In genomic region chrX:66039916-66040315, GRCh38 we compare ENCODE assay signal across 15 cellular contexts. TPM values are rescaled to one million over a fixed set of nuclear protein-coding genes. Genes with fewer than 3 reads are reported as not detected.
DNase-seq lines count a peak whose midpoint lies in the region; ATAC-seq, FAIRE-seq and TF ChIP-seq lines count a peak whose summit lies in the region.
"Had no signal": no experiment of that assay in that cellular context is flagged by ENCODE, and none has a peak within 500 bp of the region (broad histone marks: within the 10 kb centered on the region; RNA-seq: fewer than 3 reads in every experiment).

A gene with protein sequence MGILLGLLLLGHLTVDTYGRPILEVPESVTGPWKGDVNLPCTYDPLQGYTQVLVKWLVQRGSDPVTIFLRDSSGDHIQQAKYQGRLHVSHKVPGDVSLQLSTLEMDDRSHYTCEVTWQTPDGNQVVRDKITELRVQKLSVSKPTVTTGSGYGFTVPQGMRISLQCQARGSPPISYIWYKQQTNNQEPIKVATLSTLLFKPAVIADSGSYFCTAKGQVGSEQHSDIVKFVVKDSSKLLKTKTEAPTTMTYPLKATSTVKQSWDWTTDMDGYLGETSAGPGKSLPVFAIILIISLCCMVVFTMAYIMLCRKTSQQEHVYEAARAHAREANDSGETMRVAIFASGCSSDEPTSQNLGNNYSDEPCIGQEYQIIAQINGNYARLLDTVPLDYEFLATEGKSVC (minus strand): TSS chrX:66040080. CDS start chrX:66039998, 82 bp downstream.

- no peak within 1 kb of the TSS for H3K27ac ChIP-seq in thoracic aorta
- H3K27ac ChIP-seq in naive thymus-derived CD4-positive, alpha-beta T cell (ENCODE audit: low read depth, low read length), result no peak within 1 kb of the TSS

- peak within 1 kb of the TSS; percentile 47 for H3K4me3 ChIP-seq in thoracic aorta
- H3K4me3 ChIP-seq in naive thymus-derived CD4-positive, alpha-beta T cell (ENCODE audit: low read length), result no peak within 1 kb of the TSS

- POLR2A ChIA-PET in naive thymus-derived CD4-positive, alpha-beta T cell (lab: Charles Lee), result no interaction called here

- intact Hi-C loops in naive thymus-derived CD4-positive, alpha-beta T cell (cut with micrococcal nuclease), result loop anchor here in 1 of 2 donors (5.0 kb wide), 1 partner anchor 443 kb away; no protein-coding TSS in a partner anchor

- TF ChIP-seq CTCF in thoracic aorta (IDR thresholded peaks at IDR 0.05), result no peak

- H3K27me3 Mint-ChIP-seq in naive thymus-derived CD4-positive, alpha-beta T cell, result no peaks in the 10 kb centered on the region

- no peaks in the 10 kb centered on the region for H3K36me3 ChIP-seq in thoracic aorta
- H3K36me3 ChIP-seq in naive thymus-derived CD4-positive, alpha-beta T cell (ENCODE audit: control insufficient read depth in 2 of 3, insufficient read depth in 3 of 3, low read length in 3 of 3), result no peaks in the 10 kb centered on the region

- H3K36me3 Mint-ChIP-seq in naive thymus-derived CD4-positive, alpha-beta T cell, result peaks cover 0 to 2% (median 0%) of the 10 kb centered on the region in 5 donors

- CTCF ChIA-PET in naive thymus-derived CD4-positive, alpha-beta T cell (lab: Charles Lee), result no interaction called here

- DNase-seq in GM19239 (ENCODE audit: insufficient read length, low spot score) (no peak), frontal cortex (ENCODE audit: low spot score in 2 of 2) (no peak), mesenteric fat pad (ENCODE audit: low spot score) (no peak), thoracic aorta (ENCODE audit: low spot score) (no peak), T-helper 2 cell (no peak), NCI-H69 (lab: John Stamatoyannopoulos, UW) (no peak)
- no peak for DNase-seq in naive thymus-derived CD4-positive, alpha-beta T cell
- DNase-seq in effector CD8-positive, alpha-beta T cell (lab: John Stamatoyannopoulos, UW), result no peak
- DNase-seq: glutamatergic neuron, H9, NCI-H2081, NCI-H526 treated with DMSO at 0.1 percent for 48 hours had no signal

- H3K27ac Mint-ChIP-seq in naive thymus-derived CD4-positive, alpha-beta T cell, result no peak within 1 kb of the TSS
- H3K27ac Mint-ChIP-seq: activated T-helper 1 cell treated with anti-CD3 and anti-CD28 coated beads, Interleukin-12 subunit alpha, Interleukin-12 subunit beta, Interleukin-2, Interleukin-4 antibody, amounts not matched to agents 30 ng/mL and 10 ng/mL and 1 ng/mL, durations not matched to agents 14 hours and 24 hours and 36 hours; H9 had no signal

- peaks cover 0 to 11% (median 2%) of the 10 kb centered on the region in 7 donors for H3K4me1 Mint-ChIP-seq in naive thymus-derived CD4-positive, alpha-beta T cell

- H3K27me3 ChIP-seq in thoracic aorta (replicated peaks; ENCODE audit: insufficient read depth), result no peaks in the 10 kb centered on the region
- H3K27me3 ChIP-seq in naive thymus-derived CD4-positive, alpha-beta T cell (ENCODE audit: control insufficient read depth in 2 of 2, insufficient read depth in 2 of 2, low read length in 2 of 2), result no peaks in the 10 kb centered on the region

- H3K4me3 Mint-ChIP-seq in naive thymus-derived CD4-positive, alpha-beta T cell, result no peak within 1 kb of the TSS
- H3K4me3 Mint-ChIP-seq: activated T-helper 1 cell treated with anti-CD3 and anti-CD28 coated beads, Interleukin-12 subunit alpha, Interleukin-12 subunit beta, Interleukin-2, Interleukin-4 antibody, amounts not matched to agents 30 ng/mL and 10 ng/mL and 1 ng/mL, durations not matched to agents 14 hours and 24 hours and 36 hours; H9 had no signal

- H3K9me3 Mint-ChIP-seq in naive thymus-derived CD4-positive, alpha-beta T cell, result peaks cover 0 to 3% (median 0%) of the 10 kb centered on the region in 11 donors

- ATAC-seq in thoracic aorta (ENCODE audit: insufficient number of reproducible peaks, low FRiP score, low read depth), result no peak
- no peak for ATAC-seq in naive thymus-derived CD4-positive, alpha-beta T cell

- H3K9me3 ChIP-seq in thoracic aorta, result no peaks in the 10 kb centered on the region
- no peaks in the 10 kb centered on the region for H3K9me3 ChIP-seq in naive thymus-derived CD4-positive, alpha-beta T cell (ENCODE audit: control insufficient read depth in 2 of 3, low read length in 3 of 3)

- FAIRE-seq in GM19239 (lab: Jason Lieb, UNC), result peak; percentile 63
- FAIRE-seq in frontal cortex (lab: Jason Lieb, UNC), result no peak
- FAIRE-seq: islet of Langerhans had no signal

- H3K4me1 ChIP-seq in thoracic aorta (ENCODE audit: control insufficient read depth in 1 of 2, low read depth in 2 of 2), result no peaks in the 10 kb centered on the region
- H3K4me1 ChIP-seq in naive thymus-derived CD4-positive, alpha-beta T cell (ENCODE audit: control insufficient read depth in 2 of 2, insufficient read depth in 2 of 2, low read length in 2 of 2), result no peaks in the 10 kb centered on the region

RNA-seq across cellular contexts. Expression of the gene that starts here (rescaled TPM):
- 15.1 TPM for total RNA-seq in frontal cortex
- 448 TPM for total RNA-seq in mesenteric fat pad
- total RNA-seq in thoracic aorta, result 100 to 1,000 TPM; 154 to 311 TPM
- 1 to 10 TPM in 2 of 5 experiments, under 1 TPM in 2, not detected in 1; 0.32 to 1.8 (median 1.0) TPM for total RNA-seq in naive thymus-derived CD4-positive, alpha-beta T cell
- polyA plus RNA-seq in naive thymus-derived CD4-positive, alpha-beta T cell, result under 1 TPM in 1 of 2 donors, not detected in 1; 0.21 TPM
- total RNA-seq: activated T-helper 1 cell treated with anti-CD3 and anti-CD28 coated beads, Interleukin-12 subunit alpha, Interleukin-12 subunit beta, Interleukin-2, Interleukin-4 antibody, amounts not matched to agents 30 ng/mL and 10 ng/mL and 1 ng/mL, durations not matched to agents 14 hours and 24 hours and 36 hours; H9 had no signal
- polyA plus RNA-seq: AG04450 had no signal
